9 cellular contexts compared by ENCODE assay signal in genomic region chr22:36336246-36337182, GRCh38. TPM values are rescaled to one million over a fixed set of nuclear protein-coding genes. Genes with fewer than 3 reads are reported as not detected.
A peak's percentile ranks its signal among the peaks of the same experiment; 100 is the strongest.
DNase-seq lines count a peak whose midpoint lies in the region; ATAC-seq and TF ChIP-seq lines count a peak whose summit lies in the region.
"Had no signal": no experiment of that assay in that cellular context is flagged by ENCODE, and none has a peak within 500 bp of the region (broad histone marks: within the 10 kb centered on the region; RNA-seq: fewer than 3 reads in every experiment).

No MANE protein-coding gene starts in this region.

- DNase-seq in Panc1 (ENCODE audit: low read depth, low spot score): no peak
- DNase-seq in endodermal cell: no peak
- peak; percentile 78 for DNase-seq in osteoblast (ENCODE audit: insufficient read length, low spot score, missing footprints)
- no peak for DNase-seq in NCI-H2196 (lab: John Stamatoyannopoulos, UW; ENCODE audit: unreplicated experiment)
- no peak for DNase-seq in GM13976 (ENCODE audit: low spot score)
- no peak for DNase-seq in NCI-H2107 treated with DMSO at 0.1 percent for 48 hours (lab: John Stamatoyannopoulos, UW; ENCODE audit: unreplicated experiment)

- H3K4me1 Mint-ChIP-seq in endodermal cell: peaks cover 47% of the 10 kb centered on the region

- peaks cover 87 to 100% (median 98%) of the 10 kb centered on the region in 10 experiments for H3K4me1 ChIP-seq in BLaER1 treated with 17β-estradiol and CSF1 and Interleukin-3, amounts not matched to agents 10 nM and 100 nM
- H3K4me1 ChIP-seq in Panc1 (ENCODE audit: control insufficient read depth, insufficient read depth, low read length): peaks cover 96% of the 10 kb centered on the region
- H3K4me1 ChIP-seq in endodermal cell (ENCODE audit: control insufficient read depth, insufficient read depth, low read length): peaks cover 36% of the 10 kb centered on the region
- H3K4me1 ChIP-seq in osteoblast (ENCODE audit: insufficient read depth, low read length): peaks cover 97% of the 10 kb centered on the region

- in situ Hi-C loops in Panc1 (cut with HindIII; ENCODE audit: low pct_unique_long_range_greater_than_20kb, low sequenced_read_pairs): no loop called here
- in situ Hi-C loops in GM13976 (cut with MboI; ENCODE audit: low sequenced_read_pairs, unreplicated experiment): no loop called here

- POLR2A ChIA-PET in Panc1 (lab: Charles Lee): no interaction called here

- no peaks in the 10 kb centered on the region for H3K9me3 ChIP-seq in BLaER1 treated with 17β-estradiol and CSF1 and Interleukin-3, amounts not matched to agents 10 nM and 100 nM (replicated peaks in 1 of 11)
- H3K9me3 ChIP-seq in Panc1 (ENCODE audit: control insufficient read depth, insufficient read depth, low read depth, low read length) (no peaks in the 10 kb centered on the region), endodermal cell (ENCODE audit: control insufficient read depth, low read length) (no peaks in the 10 kb centered on the region), osteoblast (ENCODE audit: low read depth, low read length) (no peaks in the 10 kb centered on the region)

- peaks cover 95% of the 10 kb centered on the region for H3K79me2 ChIP-seq in osteoblast (ENCODE audit: insufficient read depth, low read length)

- BruUV-seq in Panc1 (replicated peaks; lab: Mats Ljungman, UMichigan): no TSS peak

- H3K27me3 ChIP-seq in BLaER1 treated with 17β-estradiol and CSF1 and Interleukin-3, amounts not matched to agents 10 nM and 100 nM: no peaks in the 10 kb centered on the region
- H3K27me3 ChIP-seq in Panc1 (ENCODE audit: control insufficient read depth, insufficient read depth, low read length) (no peaks in the 10 kb centered on the region), endodermal cell (ENCODE audit: control insufficient read depth, insufficient read depth, low read length, poor library complexity, severe bottlenecking) (no peaks in the 10 kb centered on the region), osteoblast (ENCODE audit: insufficient read depth, low read length) (no peaks in the 10 kb centered on the region)

- 89 to 91% methylated on average over 24 to 26 of the region's 26 CpGs for WGBS in endodermal cell (ENCODE audit: insufficient coverage in 1 of 2, insufficient read length in 1 of 2), 2 experiments

- peak overlapping the region in 7 of 11 experiments; percentile 1 to 85 (median 80); a peak in 12 of 22 replicates for H3K27ac ChIP-seq in BLaER1 treated with 17β-estradiol and CSF1 and Interleukin-3, amounts not matched to agents 10 nM and 100 nM
- peak overlapping the region; percentile 89 for H3K27ac ChIP-seq in Panc1 (ENCODE audit: low read length)
- H3K27ac ChIP-seq in endodermal cell (ENCODE audit: low read depth, low read length): peak overlapping the region; percentile 49
- peak overlapping the region; percentile 99 for H3K27ac ChIP-seq in osteoblast (ENCODE audit: low read depth, low read length)

- H3K9me3 Mint-ChIP-seq in endodermal cell: no peaks in the 10 kb centered on the region

- ATAC-seq in Panc1: no peak
- no peak for ATAC-seq in HG03139 (IDR thresholded peaks at IDR 0.05; ENCODE audit: unreplicated experiment)
- ATAC-seq: activated CD4-positive, CD25-positive, alpha-beta regulatory T cell treated with anti-CD3 and anti-CD28 coated beads, Interleukin-2, amount 50 U/mL, for 24 hours had no signal

- no peak for TF ChIP-seq CTCF in Panc1 (IDR thresholded peaks at IDR 0.05)
- no peak for TF ChIP-seq CTCF in endodermal cell (conservative IDR thresholded peaks at IDR 0.05)
- TF ChIP-seq CTCF in osteoblast (IDR thresholded peaks at IDR 0.05; ENCODE audit: extremely low read depth, low read depth, low read length): no peak
- no peak for TF ChIP-seq CTCF in GM13976 (IDR thresholded peaks at IDR 0.05; ENCODE audit: borderline replicate concordance, control extremely low read depth, extremely low read depth, insufficient read depth, missing control alignments)

- H3K27ac Mint-ChIP-seq in endodermal cell: peak overlapping the region; percentile 92

- H3K4me2 ChIP-seq in BLaER1 treated with 17β-estradiol and CSF1 and Interleukin-3, amounts not matched to agents 10 nM and 100 nM: peak overlapping the region; percentile 89 to 98 (median 93)
- H3K4me2 ChIP-seq in osteoblast (ENCODE audit: insufficient read depth, low read length): peak overlapping the region; percentile 30

- H2AFZ ChIP-seq in osteoblast (ENCODE audit: low read length): no peak overlapping the region

- no peak overlapping the region for H3K4me3 Mint-ChIP-seq in endodermal cell

- H3K4me3 ChIP-seq in BLaER1 treated with 17β-estradiol and CSF1 and Interleukin-3, amounts not matched to agents 10 nM and 100 nM: no peak overlapping the region
- H3K4me3 ChIP-seq in Panc1 (ENCODE audit: low read depth in 2 of 2, low read length in 2 of 2) (no peak overlapping the region), endodermal cell (ENCODE audit: low read length) (no peak overlapping the region), osteoblast (ENCODE audit: insufficient read depth, low read length) (no peak overlapping the region)

- CTCF ChIA-PET in Panc1 (lab: Charles Lee): no interaction called here

- H3K9ac ChIP-seq in BLaER1 treated with 17β-estradiol and CSF1 and Interleukin-3, amounts not matched to agents 10 nM and 100 nM: peak overlapping the region in 10 of 11 experiments; percentile 2 to 73 (median 50); a peak in 12 of 22 replicates
- no peak overlapping the region for H3K9ac ChIP-seq in endodermal cell (ENCODE audit: extremely low read depth, low read length, poor library complexity, severe bottlenecking)

- no peaks in the 10 kb centered on the region for H3K27me3 Mint-ChIP-seq in endodermal cell (ENCODE audit: insufficient read depth)

- peaks cover 66 to 100% (median 97%) of the 10 kb centered on the region in 11 experiments for H3K36me3 ChIP-seq in BLaER1 treated with 17β-estradiol and CSF1 and Interleukin-3, amounts not matched to agents 10 nM and 100 nM
- H3K36me3 ChIP-seq in Panc1 (ENCODE audit: control insufficient read depth, insufficient read depth, low read length) (peaks cover 12% of the 10 kb centered on the region), endodermal cell (ENCODE audit: control insufficient read depth, insufficient read depth, low read length) (peaks cover 95% of the 10 kb centered on the region), osteoblast (ENCODE audit: insufficient read depth, low read length) (peaks cover 97% of the 10 kb centered on the region)

- peaks cover 71% of the 10 kb centered on the region for H3K36me3 Mint-ChIP-seq in endodermal cell (ENCODE audit: low read depth)

- H4K20me1 ChIP-seq in BLaER1 treated with 17β-estradiol and CSF1 and Interleukin-3, amounts not matched to agents 10 nM and 100 nM: peaks cover 100% of the 10 kb centered on the region in 11 experiments
- peaks cover 58% of the 10 kb centered on the region for H4K20me1 ChIP-seq in osteoblast (ENCODE audit: insufficient read depth, low read length)

- intact Hi-C loops in Panc1 (cut with micrococcal nuclease; ENCODE audit: unreplicated experiment): no loop called here

RNA-seq across cellular contexts. Expression of gene MYH9, which starts 51.3 kb away (rescaled TPM):
- total RNA-seq in Panc1 (2021; ENCODE audit: unreplicated experiment) (788 TPM), endodermal cell (100 to 1,000 TPM; 270 to 288 TPM), osteoblast (796 and 964 TPM in 2 replicates)
- polyA plus RNA-seq in Panc1 (2012; ENCODE audit: insufficient read length): 1,068 TPM
- polyA plus RNA-seq in endodermal cell (2013, experiment 1 of 2): 131 TPM
- 136 TPM for polyA plus RNA-seq in endodermal cell (2013, experiment 2 of 2)

Comparison
In these comparisons a context has a peak if more than half of its experiments do, and no peak if none do; other contexts are left out.
1. H3K27ac ChIP-seq: peak in every context shown above with its lines; median percentile 99 in osteoblast; 89 in Panc1; 80 in BLaER1 treated with 17β-estradiol and CSF1 and Interleukin-3, amounts not matched to agents 10 nM and 100 nM; 49 in endodermal cell.